8 cellular contexts compared by ENCODE assay signal in genomic region chr1:8439015-8439702, GRCh38.
DNase-seq lines count a peak whose midpoint lies in the region; ATAC-seq, FAIRE-seq and TF ChIP-seq lines count a peak whose summit lies in the region.

No MANE protein-coding gene starts in this region.

- H3K4me3 Mint-ChIP-seq in effector memory CD8-positive, alpha-beta T cell, result no peak overlapping the region
- H3K4me3 Mint-ChIP-seq in stimulated activated effector memory CD8-positive, alpha-beta T cell treated with anti-CD3 and anti-CD28 coated beads, Interleukin-12 subunit alpha, Interleukin-12 subunit beta, amount 100 ng/mL, for 72 hours, result no peak overlapping the region

- no peaks in the 10 kb centered on the region for H3K9me3 Mint-ChIP-seq in effector memory CD8-positive, alpha-beta T cell
- no peaks in the 10 kb centered on the region for H3K9me3 Mint-ChIP-seq in stimulated activated effector memory CD8-positive, alpha-beta T cell treated with anti-CD3 and anti-CD28 coated beads, Interleukin-12 subunit alpha, Interleukin-12 subunit beta, amount 100 ng/mL, for 72 hours

- peaks cover 0 to 71% (median 37%) of the 10 kb centered on the region in 4 donors for H3K4me1 ChIP-seq in tibial nerve

- peak overlapping the region in 1 of 2 donors; percentile 23 for H3K27ac Mint-ChIP-seq in effector memory CD8-positive, alpha-beta T cell
- no peak overlapping the region for H3K27ac Mint-ChIP-seq in stimulated activated effector memory CD8-positive, alpha-beta T cell treated with anti-CD3 and anti-CD28 coated beads, Interleukin-12 subunit alpha, Interleukin-12 subunit beta, amount 100 ng/mL, for 72 hours

- peak overlapping the region; percentile 8 to 84 (median 48) for H3K27ac ChIP-seq in tibial nerve

- H3K4me1 Mint-ChIP-seq in effector memory CD8-positive, alpha-beta T cell (ENCODE audit: low read depth in 2 of 2), result peaks cover 5 to 6% of the 10 kb centered on the region in 2 donors
- peaks cover 12% of the 10 kb centered on the region for H3K4me1 Mint-ChIP-seq in stimulated activated effector memory CD8-positive, alpha-beta T cell treated with anti-CD3 and anti-CD28 coated beads, Interleukin-12 subunit alpha, Interleukin-12 subunit beta, amount 100 ng/mL, for 72 hours

- TF ChIP-seq RAD21 in Ishikawa (IDR thresholded peaks at IDR 0.05; ENCODE audit: low read depth), result no peak

- TF ChIP-seq EP300 in Ishikawa (IDR thresholded peaks at IDR 0.05; ENCODE audit: borderline replicate concordance) (0 out of 2 replicates have a peak, but pooled peaks have one; percentile 16), tibial nerve (IDR thresholded peaks at IDR 0.05) (peak in 1 of 2 donors; percentile 67)

- no peak overlapping the region for H3K4me3 ChIP-seq in tibial nerve

- TF ChIP-seq POLR2A in tibial nerve (IDR thresholded peaks at IDR 0.05), result no peak

- WGBS in tibial nerve, 2 donors, result 9 to 10% methylated on average over 8 of the region's 8 CpGs

- DNase-seq in GM10266 (ENCODE audit: extremely low spot score) (peak; percentile 72), RCC 7860 (ENCODE audit: low spot score) (peak; percentile 27), medulla oblongata (ENCODE audit: extremely low spot score) (peak; percentile 95), tibial nerve (ENCODE audit: low spot score in 2 of 2) (peak; percentile 67 to 79), HuH-7.5 (ENCODE audit: low spot score) (no peak)
- no peak for DNase-seq in effector memory CD8-positive, alpha-beta T cell
- DNase-seq in stimulated activated effector memory CD8-positive, alpha-beta T cell treated with anti-CD3 and anti-CD28 coated beads, Interleukin-12 subunit alpha, Interleukin-12 subunit beta, amount 100 ng/mL, for 72 hours (ENCODE audit: low spot score in 2 of 2), result no peak

- H3K27me3 Mint-ChIP-seq in effector memory CD8-positive, alpha-beta T cell, result no peaks in the 10 kb centered on the region

- no peaks in the 10 kb centered on the region for H3K36me3 ChIP-seq in tibial nerve

- H3K36me3 Mint-ChIP-seq in effector memory CD8-positive, alpha-beta T cell (ENCODE audit: insufficient read depth), result no peaks in the 10 kb centered on the region
- no peaks in the 10 kb centered on the region for H3K36me3 Mint-ChIP-seq in stimulated activated effector memory CD8-positive, alpha-beta T cell treated with anti-CD3 and anti-CD28 coated beads, Interleukin-12 subunit alpha, Interleukin-12 subunit beta, amount 100 ng/mL, for 72 hours

- ATAC-seq in effector memory CD8-positive, alpha-beta T cell (replicated peaks), result peak; percentile 33
- no peak for ATAC-seq in stimulated activated effector memory CD8-positive, alpha-beta T cell treated with anti-CD3 and anti-CD28 coated beads, Interleukin-12 subunit alpha, Interleukin-12 subunit beta, amount 100 ng/mL, for 72 hours

- no peaks in the 10 kb centered on the region for H3K9me3 ChIP-seq in tibial nerve

- no peak for TF ChIP-seq CTCF in GM10266 (IDR thresholded peaks at IDR 0.05; ENCODE audit: control insufficient read depth, insufficient read depth, low read depth, missing control alignments)
- TF ChIP-seq CTCF in tibial nerve (IDR thresholded peaks at IDR 0.05), result peak in 3 of 5 experiments; percentile 9 to 21 (median 14)

- no peak for FAIRE-seq in RCC 7860 (lab: Jason Lieb, UNC)

- H3K27me3 ChIP-seq in tibial nerve, result no peaks in the 10 kb centered on the region

TF ChIP-seq in Ishikawa, 13 proteins besides CTCF, POLR2A, EP300 and RAD21:
- TF ChIP-seq EGR1 (IDR thresholded peaks at IDR 0.05), result no peak
- no peak for TF ChIP-seq YY1 (IDR thresholded peaks at IDR 0.05; ENCODE audit: low read depth)
- peak; percentile 39; the same call in 1 of the 2 replicates for TF ChIP-seq TCF12 (IDR thresholded peaks at IDR 0.05; ENCODE audit: low read depth)
- TF ChIP-seq NFIC (IDR thresholded peaks at IDR 0.05), result no peak
- TF ChIP-seq, protein P1, sequence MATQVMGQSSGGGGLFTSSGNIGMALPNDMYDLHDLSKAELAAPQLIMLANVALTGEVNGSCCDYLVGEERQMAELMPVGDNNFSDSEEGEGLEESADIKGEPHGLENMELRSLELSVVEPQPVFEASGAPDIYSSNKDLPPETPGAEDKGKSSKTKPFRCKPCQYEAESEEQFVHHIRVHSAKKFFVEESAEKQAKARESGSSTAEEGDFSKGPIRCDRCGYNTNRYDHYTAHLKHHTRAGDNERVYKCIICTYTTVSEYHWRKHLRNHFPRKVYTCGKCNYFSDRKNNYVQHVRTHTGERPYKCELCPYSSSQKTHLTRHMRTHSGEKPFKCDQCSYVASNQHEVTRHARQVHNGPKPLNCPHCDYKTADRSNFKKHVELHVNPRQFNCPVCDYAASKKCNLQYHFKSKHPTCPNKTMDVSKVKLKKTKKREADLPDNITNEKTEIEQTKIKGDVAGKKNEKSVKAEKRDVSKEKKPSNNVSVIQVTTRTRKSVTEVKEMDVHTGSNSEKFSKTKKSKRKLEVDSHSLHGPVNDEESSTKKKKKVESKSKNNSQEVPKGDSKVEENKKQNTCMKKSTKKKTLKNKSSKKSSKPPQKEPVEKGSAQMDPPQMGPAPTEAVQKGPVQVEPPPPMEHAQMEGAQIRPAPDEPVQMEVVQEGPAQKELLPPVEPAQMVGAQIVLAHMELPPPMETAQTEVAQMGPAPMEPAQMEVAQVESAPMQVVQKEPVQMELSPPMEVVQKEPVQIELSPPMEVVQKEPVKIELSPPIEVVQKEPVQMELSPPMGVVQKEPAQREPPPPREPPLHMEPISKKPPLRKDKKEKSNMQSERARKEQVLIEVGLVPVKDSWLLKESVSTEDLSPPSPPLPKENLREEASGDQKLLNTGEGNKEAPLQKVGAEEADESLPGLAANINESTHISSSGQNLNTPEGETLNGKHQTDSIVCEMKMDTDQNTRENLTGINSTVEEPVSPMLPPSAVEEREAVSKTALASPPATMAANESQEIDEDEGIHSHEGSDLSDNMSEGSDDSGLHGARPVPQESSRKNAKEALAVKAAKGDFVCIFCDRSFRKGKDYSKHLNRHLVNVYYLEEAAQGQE (IDR thresholded peaks at IDR 0.05; ENCODE audit: low read depth), result no peak
- TF ChIP-seq ZBTB7A (IDR thresholded peaks at IDR 0.05; ENCODE audit: low read depth), result no peak
- TF ChIP-seq MAX (IDR thresholded peaks at IDR 0.05), result peak; percentile 34; the same call in 1 of the 2 replicates
- TF ChIP-seq TEAD4 (IDR thresholded peaks at IDR 0.05), result no peak
- no peak for TF ChIP-seq CEBPB (IDR thresholded peaks at IDR 0.05)
- TF ChIP-seq USF1 (IDR thresholded peaks at IDR 0.05), result no peak
- TF ChIP-seq CREB1 (IDR thresholded peaks at IDR 0.05; ENCODE audit: low read depth), result no peak
- no peak for TF ChIP-seq TAF1 (IDR thresholded peaks at IDR 0.05; ENCODE audit: low read depth)

Comparison
In these comparisons a context has a peak if more than half of its experiments do, and no peak if none do; other contexts are left out.
1. DNase-seq: peak in GM10266 (single experiment), RCC 7860 (single experiment), medulla oblongata (single experiment) and tibial nerve (2 of 2); none in effector memory CD8-positive, alpha-beta T cell (0 of 3), stimulated activated effector memory CD8-positive, alpha-beta T cell treated with anti-CD3 and anti-CD28 coated beads, Interleukin-12 subunit alpha, Interleukin-12 subunit beta, amount 100 ng/mL, for 72 hours (0 of 2) and HuH-7.5 (single experiment).